In the genomic region with DNA sequence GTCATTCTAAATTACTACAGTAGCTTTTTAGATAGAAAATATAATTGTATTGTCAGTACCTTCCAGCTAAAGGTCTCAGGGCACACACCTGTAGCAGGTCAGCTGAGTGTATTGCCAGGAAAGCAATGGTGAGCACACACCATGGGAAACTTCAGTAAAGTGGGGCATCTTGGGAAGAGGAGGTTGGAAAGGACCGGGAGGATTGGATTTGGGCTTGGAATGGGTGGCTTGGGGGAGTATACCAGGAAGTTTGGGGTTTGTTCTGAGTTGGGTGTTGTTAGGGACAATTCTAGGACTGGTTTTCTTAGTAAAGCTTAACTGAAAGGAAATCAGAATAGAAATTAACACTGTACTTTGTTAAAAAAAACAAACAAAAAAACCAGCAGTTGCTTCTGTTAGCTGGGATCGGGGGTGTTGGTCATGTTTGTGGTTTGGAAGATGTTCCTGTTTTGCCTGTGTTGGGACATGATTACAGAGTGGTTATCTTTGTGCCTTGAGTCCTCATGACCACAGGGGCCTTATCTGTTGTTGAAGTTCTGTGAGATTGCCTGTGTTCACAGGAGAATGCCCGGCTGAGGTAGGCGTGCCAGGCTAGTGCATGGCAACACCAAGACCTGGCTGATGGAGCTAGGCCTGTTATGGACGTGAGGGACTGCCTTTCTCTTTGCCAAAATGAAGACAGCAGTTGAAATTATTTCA, we compare ENCODE assay signal across 12 cellular contexts. TPM values are rescaled to one million over a fixed set of nuclear protein-coding genes. Genes with fewer than 3 reads are reported as not detected.
DNase-seq lines count a peak whose midpoint lies in the region; ATAC-seq and TF ChIP-seq lines count a peak whose summit lies in the region.
"Had no signal": no experiment of that assay in that cellular context is flagged by ENCODE, and none has a peak within 500 bp of the region (broad histone marks: within the 10 kb centered on the region; RNA-seq: fewer than 3 reads in every experiment).

No MANE protein-coding gene starts in this region.

- no peaks in the 10 kb centered on the region for H3K36me3 ChIP-seq in CD4-positive, CD25-positive, alpha-beta regulatory T cell (ENCODE audit: control insufficient read depth, insufficient read depth, low read length)
- H3K36me3 ChIP-seq in KOPT-K1 (ENCODE audit: insufficient read depth, low read length) (peaks cover 21% of the 10 kb centered on the region; the same call in 1 of the 2 replicates), lower lobe of right lung (peaks cover 9% of the 10 kb centered on the region)

- H3K9me3 Mint-ChIP-seq in CD4-positive, CD25-positive, alpha-beta regulatory T cell: no peaks in the 10 kb centered on the region
- peaks cover 3% of the 10 kb centered on the region for H3K9me3 Mint-ChIP-seq in WTC11
- no peaks in the 10 kb centered on the region for H3K9me3 Mint-ChIP-seq in naive thymus-derived CD8-positive, alpha-beta T cell
- no peaks in the 10 kb centered on the region for H3K9me3 Mint-ChIP-seq in stimulated activated naive CD8-positive, alpha-beta T cell treated with anti-CD3 and anti-CD28 coated beads, Interleukin-15, amount 100 ng/mL, for 72 hours
- H3K9me3 Mint-ChIP-seq: effector memory CD8-positive, alpha-beta T cell had no signal

- peak overlapping the region in 2 of 3 donors; percentile 5 to 53 for H3K27ac Mint-ChIP-seq in CD4-positive, CD25-positive, alpha-beta regulatory T cell
- peak overlapping the region; percentile 17 for H3K27ac Mint-ChIP-seq in WTC11
- peak overlapping the region in 4 of 10 donors; percentile 12 to 64 (median 38) for H3K27ac Mint-ChIP-seq in naive thymus-derived CD8-positive, alpha-beta T cell
- peak overlapping the region in 1 of 2 donors; percentile 35 for H3K27ac Mint-ChIP-seq in stimulated activated naive CD8-positive, alpha-beta T cell treated with anti-CD3 and anti-CD28 coated beads, Interleukin-15, amount 100 ng/mL, for 72 hours
- H3K27ac Mint-ChIP-seq: effector memory CD8-positive, alpha-beta T cell had no signal

- no peak overlapping the region for H3K4me3 Mint-ChIP-seq in CD4-positive, CD25-positive, alpha-beta regulatory T cell
- no peak overlapping the region for H3K4me3 Mint-ChIP-seq in WTC11
- H3K4me3 Mint-ChIP-seq in naive thymus-derived CD8-positive, alpha-beta T cell: no peak overlapping the region
- H3K4me3 Mint-ChIP-seq in stimulated activated naive CD8-positive, alpha-beta T cell treated with anti-CD3 and anti-CD28 coated beads, Interleukin-15, amount 100 ng/mL, for 72 hours: no peak overlapping the region
- H3K4me3 Mint-ChIP-seq: effector memory CD8-positive, alpha-beta T cell had no signal

- POLR2A ChIA-PET in WTC11 (lab: Charles Lee): interaction anchor here (0.7 kb wide), 1 partner anchor 453 kb away, joined by 3 read pairs; no protein-coding TSS in a partner anchor
- POLR2A ChIA-PET in naive thymus-derived CD8-positive, alpha-beta T cell (lab: Charles Lee): no interaction called here

- H3K27me3 Mint-ChIP-seq in CD4-positive, CD25-positive, alpha-beta regulatory T cell: no peaks in the 10 kb centered on the region
- no peaks in the 10 kb centered on the region for H3K27me3 Mint-ChIP-seq in WTC11 (ENCODE audit: low read depth)
- H3K27me3 Mint-ChIP-seq in naive thymus-derived CD8-positive, alpha-beta T cell: no peaks in the 10 kb centered on the region
- H3K27me3 Mint-ChIP-seq in stimulated activated naive CD8-positive, alpha-beta T cell treated with anti-CD3 and anti-CD28 coated beads, Interleukin-15, amount 100 ng/mL, for 72 hours: no peaks in the 10 kb centered on the region
- H3K27me3 Mint-ChIP-seq: effector memory CD8-positive, alpha-beta T cell had no signal

- H3K36me3 Mint-ChIP-seq in CD4-positive, CD25-positive, alpha-beta regulatory T cell: peaks cover 19% of the 10 kb centered on the region
- H3K36me3 Mint-ChIP-seq in WTC11: peaks cover 8% of the 10 kb centered on the region
- H3K36me3 Mint-ChIP-seq in naive thymus-derived CD8-positive, alpha-beta T cell: peaks cover 0 to 27% (median 14%) of the 10 kb centered on the region in 3 donors

- ATAC-seq in CD4-positive, CD25-positive, alpha-beta regulatory T cell (ENCODE audit: low read depth in 2 of 2): no peak
- ATAC-seq in WTC11: no peak
- peak; percentile 69 to 73 for ATAC-seq in lower lobe of right lung
- ATAC-seq in naive thymus-derived CD8-positive, alpha-beta T cell: no peak
- ATAC-seq in stimulated activated naive CD8-positive, alpha-beta T cell treated with anti-CD3 and anti-CD28 coated beads, Interleukin-15, amount 100 ng/mL, for 72 hours: no peak
- ATAC-seq in HG03159 (IDR thresholded peaks at IDR 0.05; ENCODE audit: unreplicated experiment): no peak
- ATAC-seq: effector memory CD8-positive, alpha-beta T cell had no signal

- no peak overlapping the region for H3K27ac ChIP-seq in CD4-positive, CD25-positive, alpha-beta regulatory T cell (ENCODE audit: insufficient read depth, low read length, poor library complexity, severe bottlenecking)
- H3K27ac ChIP-seq in KOPT-K1 (ENCODE audit: low read depth, low read length, poor library complexity, severe bottlenecking) (peak overlapping the region; percentile 59), lower lobe of right lung (no peak overlapping the region), dorsolateral prefrontal cortex (no peak overlapping the region)

- CTCF ChIA-PET in WTC11 (lab: Charles Lee): no interaction called here

- H3K4me1 ChIP-seq in CD4-positive, CD25-positive, alpha-beta regulatory T cell (ENCODE audit: control insufficient read depth, insufficient read depth, low read length, poor library complexity, severe bottlenecking): no peaks in the 10 kb centered on the region
- no peaks in the 10 kb centered on the region for H3K4me1 ChIP-seq in lower lobe of right lung

- intact Hi-C loops in lower lobe of right lung (cut with DNase I) (no loop called here), dorsolateral prefrontal cortex (cut with DNase I) (no loop called here)

- no peaks in the 10 kb centered on the region for H3K9me3 ChIP-seq in CD4-positive, CD25-positive, alpha-beta regulatory T cell (ENCODE audit: control insufficient read depth in 2 of 2, low read length in 2 of 2)
- H3K9me3 ChIP-seq in KOPT-K1 (ENCODE audit: insufficient read depth, low read length, poor library complexity, severe bottlenecking) (peaks cover 3% of the 10 kb centered on the region), lower lobe of right lung (no peaks in the 10 kb centered on the region)

- no peak for DNase-seq in CD4-positive, CD25-positive, alpha-beta regulatory T cell
- DNase-seq in WTC11 (ENCODE audit: low spot score) (no peak), lower lobe of right lung (peak; percentile 49), dorsolateral prefrontal cortex (no peak)
- no peak for DNase-seq in naive thymus-derived CD8-positive, alpha-beta T cell
- no peak for DNase-seq in stimulated activated naive CD8-positive, alpha-beta T cell treated with anti-CD3 and anti-CD28 coated beads, Interleukin-15, amount 100 ng/mL, for 72 hours
- DNase-seq: activated CD4-positive, alpha-beta T cell treated with anti-CD3 and anti-CD28 coated beads for 48 hours; effector memory CD8-positive, alpha-beta T cell; NCI-H524 treated with DMSO at 0.1 percent for 48 hours had no signal

- H3K27me3 ChIP-seq in CD4-positive, CD25-positive, alpha-beta regulatory T cell (ENCODE audit: control insufficient read depth, insufficient read depth, low read length): no peaks in the 10 kb centered on the region
- H3K27me3 ChIP-seq in lower lobe of right lung (ENCODE audit: low read depth): no peaks in the 10 kb centered on the region
- no peaks in the 10 kb centered on the region for H3K27me3 ChIP-seq in dorsolateral prefrontal cortex

- peaks cover 0 to 6% (median 4%) of the 10 kb centered on the region in 4 donors for H3K4me1 Mint-ChIP-seq in CD4-positive, CD25-positive, alpha-beta regulatory T cell
- H3K4me1 Mint-ChIP-seq in WTC11: peaks cover 16% of the 10 kb centered on the region
- H3K4me1 Mint-ChIP-seq in naive thymus-derived CD8-positive, alpha-beta T cell: peaks cover 2 to 9% (median 5%) of the 10 kb centered on the region in 4 donors
- no peaks in the 10 kb centered on the region for H3K4me1 Mint-ChIP-seq in stimulated activated naive CD8-positive, alpha-beta T cell treated with anti-CD3 and anti-CD28 coated beads, Interleukin-15, amount 100 ng/mL, for 72 hours

- TF ChIP-seq CTCF in WTC11 (IDR thresholded peaks at IDR 0.05): no peak
- no peak for TF ChIP-seq CTCF in lower lobe of right lung (IDR thresholded peaks at IDR 0.05)
- no peak for TF ChIP-seq CTCF in dorsolateral prefrontal cortex (IDR thresholded peaks at IDR 0.05 in 54 of 56, conservative IDR thresholded peaks at IDR 0.05 in 2 of 56; ENCODE audit: low read depth in 1 of 56, partially characterized antibody in 56 of 56)

- H3K4me3 ChIP-seq in CD4-positive, CD25-positive, alpha-beta regulatory T cell (ENCODE audit: low read depth, low read length): no peak overlapping the region
- H3K4me3 ChIP-seq in lower lobe of right lung (no peak overlapping the region), dorsolateral prefrontal cortex (no peak overlapping the region)
- H3K4me3 ChIP-seq: smooth muscle cell had no signal

RNA-seq across cellular contexts. Expression of gene PRIMPOL, which starts 35.1 kb away (rescaled TPM):
- total RNA-seq in CD4-positive, CD25-positive, alpha-beta regulatory T cell: 10.1 TPM
- polyA plus RNA-seq in CD4-positive, CD25-positive, alpha-beta regulatory T cell: 10 to 100 TPM; 11.4 to 20.1 (median 17.0) TPM
- total RNA-seq in WTC11 (2021) (8.3 to 13.4 TPM (median 9.6 TPM) in 3 replicates), lower lobe of right lung (14.0 TPM), dorsolateral prefrontal cortex (10 to 100 TPM in 118 of 120 experiments, 1 to 10 TPM in 2; 9.5 to 30.5 (median 17.5) TPM)
- 10 to 100 TPM; 16.1 to 17.6 TPM for total RNA-seq in naive thymus-derived CD8-positive, alpha-beta T cell
- polyA plus RNA-seq in naive thymus-derived CD8-positive, alpha-beta T cell: 10 to 100 TPM; 12.1 to 16.5 (median 12.7) TPM

RNA-seq across cellular contexts. Expression of gene CASP3, which starts 35.4 kb away (rescaled TPM):
- 26.1 TPM for total RNA-seq in CD4-positive, CD25-positive, alpha-beta regulatory T cell
- 10 to 100 TPM; 11.5 to 19.3 (median 13.0) TPM for polyA plus RNA-seq in CD4-positive, CD25-positive, alpha-beta regulatory T cell
- 54.2 to 78.9 TPM (median 63.2 TPM) in 3 replicates for total RNA-seq in WTC11 (2021)
- 17.8 TPM for total RNA-seq in lower lobe of right lung
- total RNA-seq in dorsolateral prefrontal cortex: 10 to 100 TPM in 108 of 120 experiments, 1 to 10 TPM in 12; 6.4 to 17.2 (median 12.2) TPM
- total RNA-seq in naive thymus-derived CD8-positive, alpha-beta T cell: 10 to 100 TPM; 19.6 to 22.8 TPM
- 1 to 10 TPM; 1.9 to 4.7 (median 3.3) TPM for polyA plus RNA-seq in naive thymus-derived CD8-positive, alpha-beta T cell

RNA-seq across cellular contexts. Expression of gene CENPU, which starts 49.3 kb away (rescaled TPM):
- 11.0 TPM for total RNA-seq in CD4-positive, CD25-positive, alpha-beta regulatory T cell
- 1 to 10 TPM; 2.5 to 6.9 (median 3.5) TPM for polyA plus RNA-seq in CD4-positive, CD25-positive, alpha-beta regulatory T cell
- total RNA-seq in WTC11 (2021): 52.9 to 60.5 TPM (median 53.4 TPM) in 3 replicates
- 2.2 TPM for total RNA-seq in lower lobe of right lung
- 1 to 10 TPM in 61 of 120 experiments, under 1 TPM in 45, not detected in 14; 0.33 to 3.8 (median 1.1) TPM for total RNA-seq in dorsolateral prefrontal cortex
- total RNA-seq in naive thymus-derived CD8-positive, alpha-beta T cell: 1 to 10 TPM; 1.7 to 2.1 TPM
- polyA plus RNA-seq in naive thymus-derived CD8-positive, alpha-beta T cell: 1 to 10 TPM in 2 of 3 donors, not detected in 1; 1.7 to 2.8 TPM

Comparison
In these comparisons a context has a peak if more than half of its experiments do, and no peak if none do; other contexts are left out.
1. ATAC-seq: peak in lower lobe of right lung (2 of 2); none in CD4-positive, CD25-positive, alpha-beta regulatory T cell (0 of 2), WTC11 (single experiment), naive thymus-derived CD8-positive, alpha-beta T cell (0 of 2), stimulated activated naive CD8-positive, alpha-beta T cell treated with anti-CD3 and anti-CD28 coated beads, Interleukin-15, amount 100 ng/mL, for 72 hours (single experiment) and HG03159 (single experiment).